23 cellular contexts compared by ENCODE assay signal in the genomic region with DNA sequence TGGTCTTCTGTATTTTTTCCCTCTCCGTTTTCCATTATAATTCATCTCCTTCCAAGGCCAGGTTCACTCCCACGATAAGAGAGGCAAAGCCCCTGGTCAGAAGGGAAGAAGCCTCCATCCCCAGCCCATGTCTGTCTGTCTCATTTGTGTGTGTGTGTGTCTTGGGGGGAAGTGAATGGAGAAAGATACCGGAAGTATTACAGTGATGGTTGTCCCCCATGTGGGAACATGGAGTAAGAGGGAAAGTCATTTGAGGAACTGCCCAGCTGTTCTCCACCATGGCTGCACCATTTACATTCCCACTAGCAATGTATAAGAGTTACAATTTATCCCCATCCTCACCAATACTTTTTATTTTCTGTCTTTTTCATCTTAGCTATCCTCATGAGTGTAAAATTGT.
A peak's percentile ranks its signal among the peaks of the same experiment; 100 is the strongest.
DNase-seq lines count a peak whose midpoint lies in the region; ATAC-seq, FAIRE-seq and TF ChIP-seq lines count a peak whose summit lies in the region.
"Had no signal": no experiment of that assay in that cellular context is flagged by ENCODE, and none has a peak within 500 bp of the region (broad histone marks: within the 10 kb centered on the region; RNA-seq: fewer than 3 reads in every experiment).

No MANE protein-coding gene starts in this region.

- no peak overlapping the region for H2BK12ac ChIP-seq in neuronal stem cell (ENCODE audit: low read length)

- BruUV-seq in Calu3 (replicated peaks; lab: Mats Ljungman, UMichigan) (TSS peak; percentile 91), GM12878 (replicated peaks; lab: Mats Ljungman, UMichigan) (no TSS peak)

- no peak for TF ChIP-seq RAD21 in GM12878 (IDR thresholded peaks at IDR 0.05; ENCODE audit: insufficient read depth, low read depth, low read length)

- H3K9me3 Mint-ChIP-seq in Calu3 (ENCODE audit: low read depth, unreplicated experiment), result peaks cover 4% of the 10 kb centered on the region
- H3K9me3 Mint-ChIP-seq: activated CD4-positive, alpha-beta memory T cell treated with anti-CD3 and anti-CD28 coated beads for 36 hours; endodermal cell; natural killer cell treated with Interleukin-12 subunit alpha and Interleukin-12 subunit beta and Interleukin-15 and Interleukin-18, amount 100 ng/mL, for 72 hours had no signal

- no peaks in the 10 kb centered on the region for H3K36me3 Mint-ChIP-seq in Calu3 (ENCODE audit: insufficient read depth, unreplicated experiment)
- H3K36me3 Mint-ChIP-seq: activated CD4-positive, alpha-beta memory T cell treated with anti-CD3 and anti-CD28 coated beads for 36 hours; CD4-positive, CD25-positive, alpha-beta regulatory T cell; natural killer cell treated with Interleukin-12 subunit alpha and Interleukin-12 subunit beta and Interleukin-15 and Interleukin-18, amount 100 ng/mL, for 72 hours had no signal

- no peaks in the 10 kb centered on the region for H3K79me2 ChIP-seq in GM12878 (ENCODE audit: control insufficient read depth, insufficient read depth, low read length)

- RAD21 ChIA-PET in GM12878 (lab: Charles Lee; ENCODE audit: unreplicated experiment), result no interaction called here

- intact Hi-C loops in Calu3 (cut with micrococcal nuclease; ENCODE audit: unreplicated experiment), result no loop called here
- intact Hi-C loops in GM12878 (cut with micrococcal nuclease; ENCODE audit: unreplicated experiment), result no loop called here
- intact Hi-C loops in kidney (cut with DNase I), result no loop called here

- no peak for FAIRE-seq in GM12878 (lab: Jason Lieb, UNC)
- FAIRE-seq in kidney (lab: Jason Lieb, UNC), result no peak
- FAIRE-seq: colon, G401.6 had no signal

- H3K27ac Mint-ChIP-seq in Calu3 (ENCODE audit: unreplicated experiment), result peak overlapping the region; percentile 99
- H3K27ac Mint-ChIP-seq: activated CD4-positive, alpha-beta memory T cell treated with anti-CD3 and anti-CD28 coated beads for 36 hours; natural killer cell treated with Interleukin-12 subunit alpha and Interleukin-12 subunit beta and Interleukin-15 and Interleukin-18, amount 100 ng/mL, for 72 hours had no signal

- no peaks in the 10 kb centered on the region; the same call in 2 of the 3 replicates for H3K9me3 ChIP-seq in GM12878 (replicated peaks; ENCODE audit: control insufficient read depth, insufficient read depth, low read length)
- no peaks in the 10 kb centered on the region for H3K9me3 ChIP-seq in neuronal stem cell (replicated peaks in 1 of 2; ENCODE audit: control insufficient read depth in 2 of 2, insufficient read depth in 1 of 2, low read depth in 1 of 2, low read length in 2 of 2)
- H3K9me3 ChIP-seq in kidney (ENCODE audit: control insufficient read depth in 1 of 2, low read length in 2 of 2), result no peaks in the 10 kb centered on the region
- H3K9me3 ChIP-seq: right lobe of liver had no signal

- in situ Hi-C loops in GM12878 (cut with MboI), result no loop called here

- H3K27me3 Mint-ChIP-seq in Calu3 (ENCODE audit: unreplicated experiment), result no peaks in the 10 kb centered on the region

- TF ChIP-seq POLR2A in GM12878 (IDR thresholded peaks at IDR 0.05; ENCODE audit: low read depth, low read length), result no peak

- TF ChIP-seq CTCF in Calu3 (IDR thresholded peaks at IDR 0.05; ENCODE audit: unreplicated experiment), result no peak
- no peak for TF ChIP-seq CTCF in GM12878 (IDR thresholded peaks at IDR 0.05 in 2 of 3, conservative IDR thresholded peaks at IDR 0.05 in 1 of 3; ENCODE audit: control insufficient read depth in 2 of 3, extremely low read depth in 1 of 3, insufficient read depth in 1 of 3, low read depth in 3 of 3, low read length in 3 of 3)
- TF ChIP-seq CTCF in kidney (IDR thresholded peaks at IDR 0.05; ENCODE audit: borderline replicate concordance, extremely low read depth, insufficient read depth), result no peak

- ATAC-seq in GM12878, result no peak
- ATAC-seq: HCT116 had no signal

- TF ChIP-seq EP300 in GM12878 (IDR thresholded peaks at IDR 0.05; ENCODE audit: borderline replicate concordance in 1 of 2, control insufficient read depth in 1 of 2, low read depth in 2 of 2, low read length in 2 of 2), result no peak

- H3K36me3 ChIP-seq in GM12878 (ENCODE audit: control insufficient read depth in 2 of 2, insufficient read depth in 2 of 2, low read length in 1 of 2), result no peaks in the 10 kb centered on the region
- H3K36me3 ChIP-seq in neuronal stem cell (replicated peaks in 1 of 2; ENCODE audit: control insufficient read depth in 2 of 2, insufficient read depth in 2 of 2, low read length in 2 of 2), result no peaks in the 10 kb centered on the region
- H3K36me3 ChIP-seq in kidney (ENCODE audit: control insufficient read depth in 1 of 2, insufficient read depth in 2 of 2, low read length in 2 of 2), result no peaks in the 10 kb centered on the region
- H3K36me3 ChIP-seq: brain microvascular endothelial cell, right lobe of liver had no signal

- no peak overlapping the region for H2AK5ac ChIP-seq in neuronal stem cell (ENCODE audit: low read depth, low read length)

- no peaks in the 10 kb centered on the region for H3K27me3 ChIP-seq in GM12878 (replicated peaks in 1 of 2; ENCODE audit: control insufficient read depth in 2 of 2, insufficient read depth in 2 of 2, low read length in 1 of 2)
- H3K27me3 ChIP-seq in neuronal stem cell (ENCODE audit: control insufficient read depth in 3 of 3, insufficient read depth in 3 of 3, low read depth in 1 of 3, low read length in 3 of 3), result no peaks in the 10 kb centered on the region
- H3K27me3 ChIP-seq: brain microvascular endothelial cell, right lobe of liver had no signal

- no peak overlapping the region for H3K27ac ChIP-seq in GM12878 (ENCODE audit: control insufficient read depth, insufficient read depth)
- no peak overlapping the region for H3K27ac ChIP-seq in neuronal stem cell (replicated peaks; ENCODE audit: low read length)
- no peak overlapping the region for H3K27ac ChIP-seq in kidney (ENCODE audit: low read depth in 2 of 2, low read length in 2 of 2)
- H3K27ac ChIP-seq: brain microvascular endothelial cell, right lobe of liver, SK-N-MC had no signal

- no peak overlapping the region for H4K91ac ChIP-seq in neuronal stem cell (ENCODE audit: low read depth, low read length, poor library complexity)

- H3K4me3 ChIP-seq in GM12878, result no peak overlapping the region
- H3K4me3 ChIP-seq in neuronal stem cell (ENCODE audit: low read length in 2 of 2), result no peak overlapping the region
- H3K4me3 ChIP-seq in kidney (ENCODE audit: low read length in 2 of 2), result no peak overlapping the region
- H3K4me3 ChIP-seq: right lobe of liver, SK-N-MC had no signal

- no peak overlapping the region for H3K18ac ChIP-seq in neuronal stem cell (ENCODE audit: low read length)

- H3K4me2 ChIP-seq in GM12878 (ENCODE audit: control insufficient read depth, insufficient read depth) (no peak overlapping the region), neuronal stem cell (ENCODE audit: insufficient read depth, low read length, poor library complexity, severe bottlenecking) (no peak overlapping the region)

- no peak overlapping the region for H4K8ac ChIP-seq in neuronal stem cell (ENCODE audit: low read depth, low read length)

- no peak overlapping the region for H2BK5ac ChIP-seq in neuronal stem cell (ENCODE audit: low read length)

- CTCF ChIA-PET in Calu3 (lab: Charles Lee), result interaction anchor here (1.3 kb wide), 1 partner anchor 15 kb away, joined by 4 read pairs; no protein-coding TSS in a partner anchor
- CTCF ChIA-PET in GM12878 (lab: Yijun Ruan, JAX), result no interaction called here

- peaks cover 4% of the 10 kb centered on the region; the same call in 1 of the 2 replicates for H3K4me1 ChIP-seq in GM12878 (ENCODE audit: control insufficient read depth, insufficient read depth, low read length)
- peaks cover 0 to 6% of the 10 kb centered on the region in 2 donors for H3K4me1 ChIP-seq in neuronal stem cell (ENCODE audit: control insufficient read depth in 2 of 2, insufficient read depth in 1 of 2, low read depth in 1 of 2, low read length in 2 of 2)
- H3K4me1 ChIP-seq in kidney (ENCODE audit: control insufficient read depth in 1 of 2, insufficient read depth in 1 of 2, low read depth in 1 of 2, low read length in 2 of 2), result no peaks in the 10 kb centered on the region
- H3K4me1 ChIP-seq: right lobe of liver had no signal

- H3K79me1 ChIP-seq in neuronal stem cell (ENCODE audit: low read depth, low read length), result no peaks in the 10 kb centered on the region

- H3K4ac ChIP-seq in neuronal stem cell (ENCODE audit: low read length), result no peak overlapping the region

- H3K4me1 Mint-ChIP-seq in Calu3 (ENCODE audit: low read depth, unreplicated experiment), result peaks cover 20% of the 10 kb centered on the region

- H4K20me1 ChIP-seq in GM12878 (ENCODE audit: control insufficient read depth, insufficient read depth), result no peaks in the 10 kb centered on the region

- SMC1A ChIA-PET in GM12878 (lab: Charles Lee; ENCODE audit: uncharacterized antibody, unreplicated experiment), result interaction anchor here (0.6 kb wide), 1 partner anchor 510 kb away, joined by 3 read pairs; no protein-coding TSS in a partner anchor

- H2AFZ ChIP-seq in GM12878 (ENCODE audit: control insufficient read depth, low read depth, low read length) (peak overlapping the region; percentile 72), neuronal stem cell (ENCODE audit: low read length) (peak overlapping the region; percentile 54)

- DNase-seq in Calu3, result no peak
- peak; percentile 84 for DNase-seq in MV-4-11 (lab: John Stamatoyannopoulos, UW)
- DNase-seq in GM12878 (ENCODE audit: low read depth, low spot score), result no peak
- DNase-seq in neuronal stem cell (ENCODE audit: low spot score), result no peak
- DNase-seq in stimulated activated naive CD4-positive, alpha-beta T cell (lab: John Stamatoyannopoulos, UW), result no peak
- no peak for DNase-seq in kidney
- no peak for DNase-seq in HPDE6-E6E7 (ENCODE audit: extremely low spot score)
- DNase-seq: activated effector memory CD4-positive, alpha-beta T cell treated with Interleukin-2 at 50 U/mL for 16 hours; brain microvascular endothelial cell; endodermal cell; NCI-H2107; NCI-H510A; NK-92 treated with Interleukin-12 subunit alpha and Interleukin-12 subunit beta, amount 100 ng/mL, for 24 hours; posterior cingulate gyrus; right lobe of liver; T-helper 9 cell had no signal

- no peak overlapping the region for H3K23ac ChIP-seq in neuronal stem cell (ENCODE audit: low read depth, low read length, poor library complexity)

- H3K9ac ChIP-seq in GM12878 (ENCODE audit: control insufficient read depth, insufficient read depth, low read length) (no peak overlapping the region), neuronal stem cell (ENCODE audit: low read depth, low read length, poor library complexity) (no peak overlapping the region), kidney (ENCODE audit: low read length in 2 of 2) (no peak overlapping the region)

- H2BK120ac ChIP-seq in neuronal stem cell (ENCODE audit: low read depth, low read length), result no peak overlapping the region

- H2BK15ac ChIP-seq in neuronal stem cell (ENCODE audit: low read length), result no peak overlapping the region

- POLR2A ChIA-PET in GM12878 (lab: Charles Lee), result no interaction called here

- WGBS in GM12878 (ENCODE audit: insufficient coverage, insufficient replicate concordance, low lambda C conversion rate, missing lambda C conversion rate), result 47% methylated on average over 3 of the region's 3 CpGs
- WGBS in neuronal stem cell (ENCODE audit: extremely low coverage in 2 of 2, insufficient read length in 2 of 2, insufficient replicate concordance in 1 of 2), 2 donors, result no CpG with 5 or more reads among the region's 3 CpGs

- H3K14ac ChIP-seq in neuronal stem cell (ENCODE audit: low read length), result no peak overlapping the region

- peak overlapping the region; percentile 50 for H3K4me3 Mint-ChIP-seq in Calu3 (ENCODE audit: low read depth, unreplicated experiment)
- H3K4me3 Mint-ChIP-seq: activated CD4-positive, alpha-beta memory T cell treated with anti-CD3 and anti-CD28 coated beads for 36 hours; CD4-positive, CD25-positive, alpha-beta regulatory T cell; endodermal cell; natural killer cell treated with Interleukin-12 subunit alpha and Interleukin-12 subunit beta and Interleukin-15 and Interleukin-18, amount 100 ng/mL, for 72 hours had no signal
